In the genomic region with DNA sequence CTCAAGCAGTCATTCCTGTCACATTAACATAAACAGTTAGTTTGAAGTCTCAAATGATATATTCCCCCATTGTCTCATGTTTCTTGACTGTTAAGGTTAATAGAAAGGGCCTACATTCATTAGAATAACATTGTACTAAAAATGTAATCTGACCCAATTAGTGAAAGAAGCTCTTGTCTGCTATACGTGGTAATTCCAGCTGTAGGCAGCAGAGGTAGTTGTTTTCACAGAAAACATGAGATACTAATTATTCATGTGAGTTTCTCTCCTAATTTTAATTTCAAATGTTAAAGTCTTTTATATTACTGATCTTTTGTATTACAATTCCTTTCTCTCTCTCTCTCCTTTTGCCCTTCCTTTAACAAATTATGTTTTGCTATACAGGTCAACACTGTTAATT, we compare ENCODE assay signal across 9 cellular contexts. TPM values are rescaled to one million over a fixed set of nuclear protein-coding genes. Genes with fewer than 3 reads are reported as not detected.
DNase-seq lines count a peak whose midpoint lies in the region; ATAC-seq, FAIRE-seq and TF ChIP-seq lines count a peak whose summit lies in the region.
"Had no signal": no experiment of that assay in that cellular context is flagged by ENCODE, and none has a peak within 500 bp of the region (broad histone marks: within the 10 kb centered on the region; RNA-seq: fewer than 3 reads in every experiment).

No MANE protein-coding gene starts in this region.

- peak overlapping the region; percentile 81 for H2AFZ ChIP-seq in HCT116 (ENCODE audit: low read depth, low read length, poor library complexity, severe bottlenecking)

- RAD21 ChIA-PET in HCT116 (lab: Charles Lee; ENCODE audit: low non-redundant PET in 1 of 2, low total read pairs in 2 of 2, uncharacterized antibody in 2 of 2, unreplicated experiment in 2 of 2) = no interaction called here

- CTCF ChIA-PET in HCT116 (lab: Charles Lee) = interaction anchor here (1.1 to 2.2 kb wide), 6 partner anchors 16 to 645 kb away, joined by 4 to 14 read pairs (median 5); no protein-coding TSS in a partner anchor

- FAIRE-seq in frontal cortex (lab: Jason Lieb, UNC) = peak; percentile 90

- intact Hi-C loops in HCT116 (cut with micrococcal nuclease) = loop anchor here (2.0 kb wide), 1 partner anchor 644 kb away; no protein-coding TSS in a partner anchor
- intact Hi-C loops in transverse colon (cut with DNase I; ENCODE audit: low total_unique reads) = no loop called here

- TF ChIP-seq EP300 in transverse colon (IDR thresholded peaks at IDR 0.05; ENCODE audit: low read depth) = no peak

- TF ChIP-seq RAD21 in HCT116 (IDR thresholded peaks at IDR 0.05; ENCODE audit: low read depth) = peak; percentile 74

- ATAC-seq in HCT116 (peak; percentile 70), GM21423 (IDR thresholded peaks at IDR 0.05; ENCODE audit: unreplicated experiment) (no peak), GM19455 (IDR thresholded peaks at IDR 0.05; ENCODE audit: unreplicated experiment) (no peak)

- H3K27me3 ChIP-seq in HCT116 (ENCODE audit: insufficient read depth, low read length) (no peaks in the 10 kb centered on the region), SJCRH30 (no peaks in the 10 kb centered on the region), transverse colon (no peaks in the 10 kb centered on the region)

- no peaks in the 10 kb centered on the region for H3K79me2 ChIP-seq in HCT116 (ENCODE audit: insufficient read depth, low read length)

- no peak overlapping the region for H3K9ac ChIP-seq in HCT116 (ENCODE audit: low read length)

- no TSS peak for BruUV-seq in HCT116 (replicated peaks; lab: Mats Ljungman, UMichigan)

- H3K9me3 ChIP-seq in HCT116 (ENCODE audit: control insufficient read depth in 1 of 2, insufficient read depth in 1 of 2, low read depth in 1 of 2, low read length in 2 of 2) (no peaks in the 10 kb centered on the region), SJCRH30 (replicated peaks) (no peaks in the 10 kb centered on the region), transverse colon (no peaks in the 10 kb centered on the region)
- H3K9me3 ChIP-seq: thoracic aorta had no signal

- in situ Hi-C loops in transverse colon (cut with MboI; ENCODE audit: low pct_ligation_motif_present in 1 of 4, low pct_unique_long_range_greater_than_20kb in 1 of 4, low sequenced_read_pairs in 3 of 4) = no loop called here

- H3K4me1 ChIP-seq in HCT116 (ENCODE audit: control insufficient read depth in 1 of 2, insufficient read depth in 2 of 2, low read length in 2 of 2) (no peaks in the 10 kb centered on the region), SJCRH30 (no peaks in the 10 kb centered on the region), transverse colon (no peaks in the 10 kb centered on the region)

- H3K4me3 ChIP-seq in HCT116 (replicated peaks in 1 of 2; ENCODE audit: low read depth in 1 of 2, low read length in 2 of 2) (no peak overlapping the region), SJCRH30 (no peak overlapping the region), transverse colon (no peak overlapping the region)
- H3K4me3 ChIP-seq: thoracic aorta had no signal

- H3K36me3 ChIP-seq in HCT116 (ENCODE audit: control insufficient read depth in 1 of 2, insufficient read depth in 2 of 2, low read length in 2 of 2) (no peaks in the 10 kb centered on the region), SJCRH30 (no peaks in the 10 kb centered on the region), transverse colon (no peaks in the 10 kb centered on the region)
- H3K36me3 ChIP-seq: thoracic aorta had no signal

- H3K4me2 ChIP-seq in HCT116 (ENCODE audit: low read length) = no peak overlapping the region

- H3K9me2 ChIP-seq in HCT116 (ENCODE audit: insufficient read depth) = no peaks in the 10 kb centered on the region

- no peak for TF ChIP-seq POLR2A in HCT116 (IDR thresholded peaks at IDR 0.05; ENCODE audit: borderline replicate concordance, extremely low read depth, insufficient read depth, insufficient read length)
- TF ChIP-seq POLR2A in transverse colon (IDR thresholded peaks at IDR 0.05) = no peak

- TF ChIP-seq CTCF in HCT116 (IDR thresholded peaks at IDR 0.05 in 2 of 3, conservative IDR thresholded peaks at IDR 0.05 in 1 of 3; ENCODE audit: borderline replicate concordance in 1 of 3, insufficient read depth in 1 of 3, low read depth in 2 of 3, low read length in 2 of 3) = peak; percentile 55 to 66 (median 58); a peak in 5 of 6 replicates
- peak; percentile 30 to 41 (median 34) for TF ChIP-seq CTCF in transverse colon (IDR thresholded peaks at IDR 0.05)

- DNase-seq in CD1c-positive myeloid dendritic cell (ENCODE audit: extremely low spot score) (peak; percentile 33), HCT116 (ENCODE audit: low read depth, low spot score) (peak; percentile 19), SJCRH30 (peak; percentile 10 to 58), frontal cortex (ENCODE audit: low spot score in 2 of 2) (peak; percentile 4 to 26), transverse colon (no peak), NCI-H1048 (lab: John Stamatoyannopoulos, UW) (no peak)

- WGBS in transverse colon (ENCODE audit: low coverage in 1 of 2), 2 donors = 7 to 11% methylated on average over 1 of the region's 1 CpG

- POLR2A ChIA-PET in HCT116 (lab: Charles Lee) = no interaction called here

- H3K27ac ChIP-seq in HCT116 (ENCODE audit: low read depth, low read length) = no peak overlapping the region
- H3K27ac ChIP-seq in SJCRH30 = no peak overlapping the region
- H3K27ac ChIP-seq in transverse colon = no peak overlapping the region
- H3K27ac ChIP-seq: thoracic aorta had no signal

- H4K20me1 ChIP-seq in HCT116 (ENCODE audit: insufficient read depth) = no peaks in the 10 kb centered on the region

TF ChIP-seq in HCT116, 20 proteins besides CTCF, POLR2A, EP300 and RAD21:
- no peak for TF ChIP-seq ELF1 (IDR thresholded peaks at IDR 0.05; ENCODE audit: borderline replicate concordance, low read depth)
- TF ChIP-seq ZNF274 (IDR thresholded peaks at IDR 0.05; ENCODE audit: low read depth, low read length) = no peak
- TF ChIP-seq SRF (IDR thresholded peaks at IDR 0.05; ENCODE audit: low read depth) = no peak
- no peak for TF ChIP-seq CEBPB (IDR thresholded peaks at IDR 0.05; ENCODE audit: low read depth)
- no peak for TF ChIP-seq YY1 (IDR thresholded peaks at IDR 0.05; ENCODE audit: extremely low read depth, insufficient replicate concordance, low read depth, low read length)
- no peak for TF ChIP-seq EGR1 (IDR thresholded peaks at IDR 0.05; ENCODE audit: low read depth)

RNA-seq across cellular contexts. Expression of a gene that starts 26.0 kb away (rescaled TPM):
- total RNA-seq in HCT116 (2021; ENCODE audit: unreplicated experiment) = 54.5 TPM
- polyA plus RNA-seq in HCT116 (2012) = 24.0 and 29.8 TPM in 2 replicates
- total RNA-seq in SJCRH30 (2014; rRNA removed; shearing (Covaris generic)) = 79.6 and 93.0 TPM in 2 replicates
- total RNA-seq in frontal cortex = 42.0 TPM
- total RNA-seq in transverse colon = 10 to 100 TPM; 45.7 to 61.3 (median 53.4) TPM

RNA-seq across cellular contexts. Expression of a gene that starts 40.0 kb away (rescaled TPM):
- 46.4 TPM for total RNA-seq in HCT116 (2021; ENCODE audit: unreplicated experiment)
- polyA plus RNA-seq in HCT116 (2012) = 17.9 and 24.0 TPM in 2 replicates
- total RNA-seq in SJCRH30 (2014; rRNA removed; shearing (Covaris generic)) = 51.0 and 54.4 TPM in 2 replicates
- 376 TPM for total RNA-seq in frontal cortex
- total RNA-seq in transverse colon = 10 to 100 TPM; 10.5 to 24.7 (median 21.8) TPM

Comparison
In these comparisons a context has a peak if more than half of its experiments do, and no peak if none do; other contexts are left out.
1. DNase-seq: peak in CD1c-positive myeloid dendritic cell (single experiment), HCT116 (single experiment), SJCRH30 (2 of 2) and frontal cortex (2 of 2); none in transverse colon (single experiment) and NCI-H1048 (single experiment).